16 cellular contexts compared by ENCODE assay signal in genomic region chr17:79374087-79374486, GRCh38.
"Had no signal": no experiment of that assay in that cellular context is flagged by ENCODE, and none has a peak within 500 bp of the region (broad histone marks: within the 10 kb centered on the region; RNA-seq: fewer than 3 reads in every experiment).

No MANE protein-coding gene starts in this region.

- DNase-seq: foreskin melanocyte; heart left ventricle; hippocampal formation; islet precursor cell; left ventricle myocardium inferior; lower lobe of right lung; occipital lobe; pancreas; right cardiac atrium; small intestine; stimulated activated CD4-positive, alpha-beta T cell treated with anti-CD3 and anti-CD28 coated beads, Interleukin-12 subunit alpha, Interleukin-12 subunit beta, amount 100 ng/mL, for 4 hours; stimulated activated naive CD4-positive, alpha-beta T cell; stomach; substantia nigra; transverse colon had no signal

- ATAC-seq: heart left ventricle; lower lobe of right lung; natural killer cell treated with Interleukin-12 subunit alpha and Interleukin-12 subunit beta and Interleukin-15 and Interleukin-18, amount 100 ng/mL, for 72 hours; pancreas; right cardiac atrium had no signal
